In genomic region chr5:154701181-154701580, GRCh38 we compare ENCODE assay signal across 15 cellular contexts. TPM values are rescaled to one million over a fixed set of nuclear protein-coding genes. Genes with fewer than 3 reads are reported as not detected.
A peak's percentile ranks its signal among the peaks of the same experiment; 100 is the strongest.
DNase-seq lines count a peak whose midpoint lies in the region; ATAC-seq and TF ChIP-seq lines count a peak whose summit lies in the region.
"Had no signal": no experiment of that assay in that cellular context is flagged by ENCODE, and none has a peak within 500 bp of the region (broad histone marks: within the 10 kb centered on the region; RNA-seq: fewer than 3 reads in every experiment).

No MANE protein-coding gene starts in this region.

- no peak for TF ChIP-seq CTCF in type B pancreatic cell (conservative IDR thresholded peaks at IDR 0.05)
- TF ChIP-seq CTCF in colonic mucosa (IDR thresholded peaks at IDR 0.05): no peak

- H3K27me3 Mint-ChIP-seq in type B pancreatic cell: no peaks in the 10 kb centered on the region
- H3K27me3 Mint-ChIP-seq: dendritic cell treated with granulocyte-macrophage colony-stimulating factor and Interleukin-4, amounts not matched to agents 40 ng/mL and 50 ng/mL, for 4 days had no signal

- peak; percentile 42 to 45 for DNase-seq in NCI-H526 (lab: John Stamatoyannopoulos, UW)
- DNase-seq in NCI-H526 treated with DMSO at 0.1 percent for 48 hours (lab: John Stamatoyannopoulos, UW): no peak
- DNase-seq in NCI-H345 (lab: John Stamatoyannopoulos, UW): peak; percentile 73
- DNase-seq in islet precursor cell: peak; percentile 72
- no peak for DNase-seq in type B pancreatic cell (ENCODE audit: extremely low spot score, unreplicated experiment)
- no peak for DNase-seq in colonic mucosa
- no peak for DNase-seq in NCI-H1930 (lab: John Stamatoyannopoulos, UW)
- DNase-seq: activated CD4-positive, alpha-beta T cell treated with anti-CD3 and anti-CD28 coated beads, Interleukin-2, amount 10 ng/mL, durations not matched to agents 7 days and 5 days; midbrain; NCI-H187; ovary had no signal

- H3K36me3 ChIP-seq in colonic mucosa: no peaks in the 10 kb centered on the region
- H3K36me3 ChIP-seq: ovary had no signal

- H3K9ac ChIP-seq in colonic mucosa (ENCODE audit: low read depth in 2 of 2, low read length in 2 of 2): no peak overlapping the region

- H3K9me3 Mint-ChIP-seq in type B pancreatic cell: no peaks in the 10 kb centered on the region
- H3K9me3 Mint-ChIP-seq: activated CD4-positive, alpha-beta T cell treated with anti-CD3 and anti-CD28 coated beads, Interleukin-2, amount 10 ng/mL, durations not matched to agents 7 days and 5 days; dendritic cell treated with granulocyte-macrophage colony-stimulating factor and Interleukin-4, amounts not matched to agents 40 ng/mL and 50 ng/mL, for 4 days; T-helper 1 cell treated with Interleukin-12 subunit alpha and Interleukin-12 subunit beta and Interleukin-4 antibody, amounts not matched to agents 30 μg/mL and 1 μg/mL, for 36 hours had no signal

- peaks cover 25% of the 10 kb centered on the region for H3K4me1 Mint-ChIP-seq in type B pancreatic cell (ENCODE audit: unreplicated experiment)
- H3K4me1 Mint-ChIP-seq: activated CD4-positive, alpha-beta T cell treated with anti-CD3 and anti-CD28 coated beads, Interleukin-2, amount 10 ng/mL, durations not matched to agents 7 days and 5 days had no signal

- peak overlapping the region; percentile 83 for H3K27ac Mint-ChIP-seq in type B pancreatic cell
- H3K27ac Mint-ChIP-seq: activated CD4-positive, alpha-beta T cell treated with anti-CD3 and anti-CD28 coated beads, Interleukin-2, amount 10 ng/mL, durations not matched to agents 7 days and 5 days; dendritic cell treated with granulocyte-macrophage colony-stimulating factor and Interleukin-4, amounts not matched to agents 40 ng/mL and 50 ng/mL, for 4 days; T-helper 1 cell treated with Interleukin-12 subunit alpha and Interleukin-12 subunit beta and Interleukin-4 antibody, amounts not matched to agents 30 μg/mL and 1 μg/mL, for 36 hours had no signal

- no peak for ATAC-seq in activated CD4-positive, CD25-positive, alpha-beta regulatory T cell treated with anti-CD3 and anti-CD28 coated beads, Interleukin-2, amount 50 U/mL, for 24 hours
- ATAC-seq: Panc1 had no signal

- H3K36me3 Mint-ChIP-seq in type B pancreatic cell: no peaks in the 10 kb centered on the region

- no peaks in the 10 kb centered on the region for H3K27me3 ChIP-seq in colonic mucosa
- H3K27me3 ChIP-seq: ovary had no signal

- intact Hi-C loops in colonic mucosa (cut with DNase I): no loop called here

- H3K4me1 ChIP-seq in colonic mucosa: no peaks in the 10 kb centered on the region

- H3K9me3 ChIP-seq in colonic mucosa: no peaks in the 10 kb centered on the region
- H3K9me3 ChIP-seq: ovary had no signal

- no peak overlapping the region for H3K4me3 ChIP-seq in colonic mucosa
- H3K4me3 ChIP-seq: ovary had no signal

- H3K27ac ChIP-seq in colonic mucosa: no peak overlapping the region
- H3K27ac ChIP-seq: ovary had no signal

- peak overlapping the region; percentile 65 for H3K4me3 Mint-ChIP-seq in type B pancreatic cell
- H3K4me3 Mint-ChIP-seq: activated CD4-positive, alpha-beta T cell treated with anti-CD3 and anti-CD28 coated beads, Interleukin-2, amount 10 ng/mL, durations not matched to agents 7 days and 5 days; dendritic cell treated with granulocyte-macrophage colony-stimulating factor and Interleukin-4, amounts not matched to agents 40 ng/mL and 50 ng/mL, for 4 days; T-helper 1 cell treated with Interleukin-12 subunit alpha and Interleukin-12 subunit beta and Interleukin-4 antibody, amounts not matched to agents 30 μg/mL and 1 μg/mL, for 36 hours had no signal

RNA-seq across cellular contexts. Expression of gene LARP1, which starts 54.0 kb away (rescaled TPM):
- total RNA-seq in type B pancreatic cell (ENCODE audit: low replicate concordance): 170 and 220 TPM in 2 replicates
- total RNA-seq in colonic mucosa: 100 to 1,000 TPM; 116 to 201 TPM

Comparison
In these comparisons a context has a peak if more than half of its experiments do, and no peak if none do; other contexts are left out.
1. DNase-seq: peak in NCI-H526 (2 of 2), NCI-H345 (single experiment) and islet precursor cell (single experiment); none in NCI-H526 treated with DMSO at 0.1 percent for 48 hours (single experiment), type B pancreatic cell (single experiment), colonic mucosa (single experiment) and NCI-H1930 (0 of 2).